In genomic region chr5:139633295-139634027, GRCh38 we compare ENCODE assay signal across 8 cellular contexts. TPM values are rescaled to one million over a fixed set of nuclear protein-coding genes. Genes with fewer than 3 reads are reported as not detected.
DNase-seq lines count a peak whose midpoint lies in the region; ATAC-seq and TF ChIP-seq lines count a peak whose summit lies in the region.

No MANE protein-coding gene starts in this region.

- TF ChIP-seq EP300 in sigmoid colon (IDR thresholded peaks at IDR 0.05) = no peak

- peaks cover 0 to 3% (median 0%) of the 10 kb centered on the region in 4 donors for H3K36me3 ChIP-seq in sigmoid colon

- no peaks in the 10 kb centered on the region for H3K27me3 Mint-ChIP-seq in T-helper 2 cell treated with Interferon-gamma antibody and Interleukin-4, amounts not matched to agents 5 μg/mL and 100 μg/mL, for 36 hours (ENCODE audit: low read depth)

- H3K9me3 Mint-ChIP-seq in T-helper 2 cell treated with Interferon-gamma antibody and Interleukin-4, amounts not matched to agents 5 μg/mL and 100 μg/mL, for 36 hours = no peaks in the 10 kb centered on the region

- peaks cover 29% of the 10 kb centered on the region for H3K4me1 Mint-ChIP-seq in T-helper 2 cell treated with Interferon-gamma antibody and Interleukin-4, amounts not matched to agents 5 μg/mL and 100 μg/mL, for 36 hours (ENCODE audit: low read depth)

- TF ChIP-seq CTCF in astrocyte of the cerebellum (IDR thresholded peaks at IDR 0.05; ENCODE audit: low read depth, low read length, missing control alignments) (peak; percentile 98), sigmoid colon (IDR thresholded peaks at IDR 0.05) (peak; percentile 96 to 99 (median 98))

- H3K27ac ChIP-seq in sigmoid colon = no peak overlapping the region

- no peak for TF ChIP-seq POLR2A in sigmoid colon (IDR thresholded peaks at IDR 0.05)

- intact Hi-C loops in sigmoid colon (cut with DNase I) = loop anchor here (1.0 to 2.0 kb wide), 2 partner anchors 57 to 132 kb away; no protein-coding TSS in a partner anchor

- 5 to 18% methylated on average over 6 of the region's 6 CpGs for WGBS in sigmoid colon, 2 donors

- no peaks in the 10 kb centered on the region for H3K27me3 ChIP-seq in sigmoid colon

- in situ Hi-C loops in astrocyte of the cerebellum (cut with HindIII; ENCODE audit: low sequenced_read_pairs) = loop anchor here (5.0 kb wide), 1 partner anchor 139 kb away; no protein-coding TSS in a partner anchor

- no peaks in the 10 kb centered on the region for H3K9me3 ChIP-seq in sigmoid colon

- ATAC-seq in GM21576 (IDR thresholded peaks at IDR 0.05; ENCODE audit: unreplicated experiment) = peak; percentile 21
- no peak for ATAC-seq in HG02763 (IDR thresholded peaks at IDR 0.05; ENCODE audit: unreplicated experiment)

- H3K4me3 Mint-ChIP-seq in T-helper 2 cell treated with Interferon-gamma antibody and Interleukin-4, amounts not matched to agents 5 μg/mL and 100 μg/mL, for 36 hours = no peak overlapping the region

- H3K36me3 Mint-ChIP-seq in T-helper 2 cell treated with Interferon-gamma antibody and Interleukin-4, amounts not matched to agents 5 μg/mL and 100 μg/mL, for 36 hours (ENCODE audit: low read depth) = peaks cover 18% of the 10 kb centered on the region

- H3K4me1 ChIP-seq in sigmoid colon = peaks cover 0 to 33% (median 27%) of the 10 kb centered on the region in 4 donors

- peak overlapping the region; percentile 10 for H3K27ac Mint-ChIP-seq in T-helper 2 cell treated with Interferon-gamma antibody and Interleukin-4, amounts not matched to agents 5 μg/mL and 100 μg/mL, for 36 hours

- DNase-seq in CD1c-positive myeloid dendritic cell (ENCODE audit: extremely low spot score) = peak; percentile 76
- DNase-seq in NCI-H187 treated with DMSO at 0.1 percent for 48 hours (lab: John Stamatoyannopoulos, UW) = peak; percentile 55
- peak; percentile 59 for DNase-seq in T-helper 2 cell treated with Interferon-gamma antibody and Interleukin-4, amounts not matched to agents 5 μg/mL and 100 μg/mL, for 36 hours (ENCODE audit: low spot score)
- DNase-seq in astrocyte of the cerebellum (ENCODE audit: low read depth) = peak; percentile 62
- peak; percentile 69 for DNase-seq in hepatic stellate cell (ENCODE audit: low spot score)
- peak; percentile 85 for DNase-seq in sigmoid colon

- H3K4me3 ChIP-seq in astrocyte of the cerebellum (ENCODE audit: low read depth, low read length) (no peak overlapping the region), sigmoid colon (no peak overlapping the region)

RNA-seq across cellular contexts. Expression of gene CXXC5, which starts 14.7 kb away (rescaled TPM):
- total RNA-seq in sigmoid colon = 10 to 100 TPM; 16.7 to 25.3 (median 18.5) TPM
- 10 to 100 TPM; 15.7 to 30.0 (median 28.1) TPM for polyA plus RNA-seq in sigmoid colon
